In the genomic region with DNA sequence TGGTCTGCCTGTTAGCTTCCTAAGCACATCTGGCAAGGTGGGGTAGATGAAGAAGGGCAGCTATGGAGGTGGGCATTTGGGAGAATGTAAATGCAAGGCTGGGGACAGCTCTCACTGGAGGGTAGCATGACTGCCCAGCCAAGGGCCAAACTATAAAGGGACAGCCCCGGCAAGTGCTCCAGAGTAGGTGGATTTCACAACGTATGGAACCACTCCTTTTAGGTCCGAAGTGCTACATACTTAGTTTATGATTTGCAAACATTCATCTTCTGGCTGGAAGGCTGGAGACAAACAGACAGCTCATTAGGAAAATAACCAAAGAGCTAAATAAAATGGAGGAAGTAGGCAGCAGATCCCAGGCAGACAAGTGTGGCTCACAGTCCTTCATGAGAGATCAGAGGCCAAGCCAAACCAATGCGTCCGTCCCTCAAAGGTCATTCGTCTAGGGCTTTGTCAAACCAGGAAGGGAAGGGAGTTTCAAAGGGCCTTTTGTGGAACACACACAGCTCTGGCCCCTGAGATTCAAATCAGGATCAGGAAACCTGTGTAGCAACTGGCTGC, we compare ENCODE assay signal across 14 cellular contexts. TPM values are rescaled to one million over a fixed set of nuclear protein-coding genes. Genes with fewer than 3 reads are reported as not detected.
A peak's percentile ranks its signal among the peaks of the same experiment; 100 is the strongest.
DNase-seq lines count a peak whose midpoint lies in the region; ATAC-seq, FAIRE-seq and TF ChIP-seq lines count a peak whose summit lies in the region.
"Had no signal": no experiment of that assay in that cellular context is flagged by ENCODE, and none has a peak within 500 bp of the region (broad histone marks: within the 10 kb centered on the region; RNA-seq: fewer than 3 reads in every experiment).

No MANE protein-coding gene starts in this region.

- H3K27ac Mint-ChIP-seq in HFFc6, result peak overlapping the region; percentile 74
- H3K27ac Mint-ChIP-seq in activated T-cell treated with anti-CD3 and anti-CD28 coated beads, Interleukin-2, amount 50 U/mL, for 72 hours, result no peak overlapping the region

- TF ChIP-seq CTCF in HFFc6 (IDR thresholded peaks at IDR 0.05) (no peak), left lung (IDR thresholded peaks at IDR 0.05) (no peak), stomach (IDR thresholded peaks at IDR 0.05) (no peak)

- peaks cover 8 to 79% of the 10 kb centered on the region in 2 donors for H3K4me1 ChIP-seq in left lung
- peaks cover 8 to 63% (median 39%) of the 10 kb centered on the region in 4 donors for H3K4me1 ChIP-seq in stomach

- FAIRE-seq in H54 (lab: Jason Lieb, UNC), result no peak
- FAIRE-seq: colon had no signal

- H3K4me3 Mint-ChIP-seq in HFFc6, result no peak overlapping the region
- H3K4me3 Mint-ChIP-seq in activated T-cell treated with anti-CD3 and anti-CD28 coated beads, Interleukin-2, amount 50 U/mL, for 72 hours, result no peak overlapping the region
- H3K4me3 Mint-ChIP-seq: stimulated activated naive B cell treated with anti-CD40 and anti-IgM and Interleukin-4, amounts not matched to agents 10 μg/mL and 1 μg/mL and 100 μg/mL, for 72 hours had no signal

- in situ Hi-C loops in SK-MEL-5 (cut with HindIII; ENCODE audit: low pct_unique_long_range_greater_than_20kb, low sequenced_read_pairs), result no loop called here

- no peaks in the 10 kb centered on the region for H3K36me3 ChIP-seq in left lung
- H3K36me3 ChIP-seq in stomach, result no peaks in the 10 kb centered on the region
- H3K36me3 ChIP-seq: right atrium auricular region, WERI-Rb-1 had no signal

- no peaks in the 10 kb centered on the region for H3K9me3 ChIP-seq in left lung
- no peaks in the 10 kb centered on the region for H3K9me3 ChIP-seq in stomach
- H3K9me3 ChIP-seq: right atrium auricular region had no signal

- intact Hi-C loops in left lung (cut with DNase I) (loop anchor here in 1 of 2 donors (5.0 kb wide), 2 partner anchors 97 to 472 kb away; partner anchors contain the start of gene ELL2), stomach (cut with DNase I; ENCODE audit: low total_unique reads) (loop anchor here (10.0 kb wide), 1 partner anchor 470 kb away; no protein-coding TSS in a partner anchor)

- WGBS in stomach, 5 donors, result 37 to 53% (median 39%) methylated on average over 6 of the region's 6 CpGs

- peak; percentile 11 for DNase-seq in HFFc6
- DNase-seq in SK-MEL-5 (ENCODE audit: low read depth, low spot score), result peak; percentile 61
- no peak for DNase-seq in left lung
- no peak for DNase-seq in stomach
- DNase-seq in effector CD4-positive, alpha-beta T cell, result no peak
- DNase-seq in H54 (ENCODE audit: insufficient read length, low spot score), result no peak
- DNase-seq in activated T-cell treated with anti-CD3 and anti-CD28 coated beads, Interleukin-2, amount 50 U/mL, for 72 hours, result no peak
- DNase-seq: MM.1S; NCI-H2171 treated with DMSO at 0.1 percent for 48 hours; stimulated activated CD4-positive, alpha-beta T cell treated with anti-CD3 and anti-CD28 coated beads, Interleukin-4, amount 100 ng/mL, for 4 hours; stimulated activated naive B cell treated with anti-CD40 and anti-IgM and Interleukin-4, amounts not matched to agents 10 μg/mL and 1 μg/mL and 100 μg/mL, for 72 hours; WERI-Rb-1 had no signal

- H3K27ac ChIP-seq in left lung, result peak overlapping the region; percentile 3 to 58
- H3K27ac ChIP-seq in stomach, result peak overlapping the region in 4 of 5 donors; percentile 26 to 69 (median 57)
- H3K27ac ChIP-seq: right atrium auricular region, WERI-Rb-1 had no signal

- peaks cover 6% of the 10 kb centered on the region for H3K36me3 Mint-ChIP-seq in HFFc6 (ENCODE audit: low read depth)
- H3K36me3 Mint-ChIP-seq in activated T-cell treated with anti-CD3 and anti-CD28 coated beads, Interleukin-2, amount 50 U/mL, for 72 hours (ENCODE audit: insufficient read depth in 2 of 2), result peaks cover 1 to 3% of the 10 kb centered on the region in 2 donors

- no peak for TF ChIP-seq POLR2A in stomach (IDR thresholded peaks at IDR 0.05)
- no peak for TF ChIP-seq POLR2A in H54 (IDR thresholded peaks at IDR 0.05; ENCODE audit: low read depth, low read length)

- ATAC-seq in left lung, result peak; percentile 3
- no peak for ATAC-seq in activated T-cell treated with anti-CD3 and anti-CD28 coated beads, Interleukin-2, amount 50 U/mL, for 72 hours (replicated peaks in 1 of 2)
- ATAC-seq: stimulated activated naive B cell treated with anti-CD40 and anti-IgM and Interleukin-4, amounts not matched to agents 10 μg/mL and 1 μg/mL and 100 μg/mL, for 72 hours had no signal

- peaks cover 15% of the 10 kb centered on the region for H3K27me3 Mint-ChIP-seq in HFFc6 (ENCODE audit: insufficient read depth)
- no peaks in the 10 kb centered on the region for H3K27me3 Mint-ChIP-seq in activated T-cell treated with anti-CD3 and anti-CD28 coated beads, Interleukin-2, amount 50 U/mL, for 72 hours (ENCODE audit: low read depth)
- H3K27me3 Mint-ChIP-seq: stimulated activated naive B cell treated with anti-CD40 and anti-IgM and Interleukin-4, amounts not matched to agents 10 μg/mL and 1 μg/mL and 100 μg/mL, for 72 hours had no signal

- TF ChIP-seq EP300 in stomach (IDR thresholded peaks at IDR 0.05), result no peak

- H3K9me3 Mint-ChIP-seq in HFFc6, result no peaks in the 10 kb centered on the region; the same call in 1 of the 2 replicates
- peaks cover 2% of the 10 kb centered on the region in 2 donors for H3K9me3 Mint-ChIP-seq in activated T-cell treated with anti-CD3 and anti-CD28 coated beads, Interleukin-2, amount 50 U/mL, for 72 hours

- H3K27me3 ChIP-seq in left lung, result no peaks in the 10 kb centered on the region
- H3K27me3 ChIP-seq in stomach, result no peaks in the 10 kb centered on the region
- H3K27me3 ChIP-seq: right atrium auricular region had no signal

- no peak overlapping the region for H3K4me3 ChIP-seq in left lung
- no peak overlapping the region for H3K4me3 ChIP-seq in stomach
- H3K4me3 ChIP-seq: right atrium auricular region had no signal

- peaks cover 99% of the 10 kb centered on the region for H3K4me1 Mint-ChIP-seq in HFFc6 (ENCODE audit: low read depth)
- peaks cover 98% of the 10 kb centered on the region for H3K4me1 Mint-ChIP-seq in activated T-cell treated with anti-CD3 and anti-CD28 coated beads, Interleukin-2, amount 50 U/mL, for 72 hours (ENCODE audit: low read depth)

RNA-seq across cellular contexts. Expression of gene GLRX, which starts 42.5 kb away (rescaled TPM):
- total RNA-seq in HFFc6 (2021; fragmentation: NEBNext Ultra II Directional; extraction: Animal tissue kit (Norgen Biotek cat#: 25700)), result 100 to 1,000 TPM; 139 to 183 (median 150) TPM
- total RNA-seq in SK-MEL-5 (2014; rRNA removed; shearing (Covaris generic)), result 8.1 and 10.8 TPM in 2 replicates
- 26.5 and 28.5 TPM in 2 replicates for polyA plus RNA-seq in SK-MEL-5 (2015; cell fraction: cytosol; rRNA removed)
- 10.0 and 12.2 TPM in 2 replicates for polyA plus RNA-seq in SK-MEL-5 (2015; cell fraction: nucleus; rRNA removed)
- total RNA-seq in left lung (10 to 100 TPM; 60.3 to 98.1 TPM), stomach (10 to 100 TPM; 11.3 to 30.4 (median 14.0) TPM)
- polyA plus RNA-seq in stomach, result 100 to 1,000 TPM in 1 of 3 donors, 10 to 100 TPM in 2; 51.0 to 211 (median 65.7) TPM
- 10 to 100 TPM; 19.1 to 23.4 TPM for total RNA-seq in activated T-cell treated with anti-CD3 and anti-CD28 coated beads, Interleukin-2, amount 50 U/mL, for 72 hours

Comparison
In these comparisons a context has a peak if more than half of its experiments do, and no peak if none do; other contexts are left out.
1. DNase-seq: peak in HFFc6 (single experiment) and SK-MEL-5 (single experiment); none in left lung (0 of 2), stomach (single experiment), effector CD4-positive, alpha-beta T cell (single experiment), H54 (single experiment) and activated T-cell treated with anti-CD3 and anti-CD28 coated beads, Interleukin-2, amount 50 U/mL, for 72 hours (0 of 2).